ENCODE assay signal across 22 cellular contexts in genomic region chr20:63067721-63068560, GRCh38.
"Had no signal": no experiment of that assay in that cellular context is flagged by ENCODE, and none has a peak within 500 bp of the region (broad histone marks: within the 10 kb centered on the region; RNA-seq: fewer than 3 reads in every experiment).

No MANE protein-coding gene starts in this region.

- H3K79me2 ChIP-seq: hepatocyte had no signal

- H3K4me2 ChIP-seq: hepatocyte had no signal

- H2AFZ ChIP-seq: hepatocyte had no signal

- DNase-seq: activated B cell treated with CpG ODN at 0.5 μM for 24 hours; activated CD4-positive, alpha-beta T cell treated with anti-CD3 and anti-CD28 coated beads for 36 hours; activated CD4-positive, alpha-beta T cell treated with anti-CD3 and anti-CD28 coated beads, Interleukin-2, amount 50 U/mL, for 4 hours; activated CD8-positive, alpha-beta memory T cell treated with anti-CD3 and anti-CD28 coated beads, Interleukin-2, amount 50 U/mL, for 48 hours; activated naive CD4-positive, alpha-beta T cell treated with anti-CD3 and anti-CD28 coated beads, Interleukin-2, amount 10 ng/mL, durations not matched to agents 7 days and 5 days; activated T-cell treated with anti-CD3 and anti-CD28 coated beads, Interleukin-2, amount 50 U/mL, for 4 hours; amygdala; body of pancreas; caudate nucleus; dermis blood vessel endothelial cell; effector memory CD4-positive, alpha-beta T cell; foreskin keratinocyte; immature natural killer cell; mesendoderm; stimulated activated CD4-positive, alpha-beta T cell treated with anti-CD3 and anti-CD28 coated beads, Interleukin-2, amount 100 ng/mL, for 24 hours; stimulated activated naive CD8-positive, alpha-beta T cell treated with anti-CD3 and anti-CD28 coated beads, Interleukin-15, amount 100 ng/mL, for 72 hours had no signal

- ATAC-seq: activated CD4-positive, alpha-beta T cell treated with anti-CD3 and anti-CD28 coated beads for 36 hours; activated T-cell treated with anti-CD3 and anti-CD28 coated beads, Interleukin-2, amount 50 U/mL, for 4 hours; body of pancreas; foreskin keratinocyte; mucosa of descending colon; stimulated activated effector memory CD8-positive, alpha-beta T cell treated with anti-CD3 and anti-CD28 coated beads, Interleukin-12 subunit alpha, Interleukin-12 subunit beta, amount 100 ng/mL, for 72 hours; stimulated activated naive CD8-positive, alpha-beta T cell treated with anti-CD3 and anti-CD28 coated beads, Interleukin-15, amount 100 ng/mL, for 72 hours had no signal

- H3K36me3 ChIP-seq: prostate gland, tibial artery had no signal

- H3K27ac ChIP-seq: body of pancreas, foreskin keratinocyte, hepatocyte, prostate gland, skin epidermis, tibial artery had no signal

- H3K4me3 ChIP-seq: body of pancreas, hepatocyte, mucosa of descending colon, prostate gland, skin epidermis, tibial artery had no signal

- H3K4me1 ChIP-seq: body of pancreas, foreskin keratinocyte, prostate gland had no signal

- H3K9me3 ChIP-seq: body of pancreas, mucosa of descending colon, prostate gland, tibial artery had no signal
